ENCODE assay signal across 8 cellular contexts in the genomic region with DNA sequence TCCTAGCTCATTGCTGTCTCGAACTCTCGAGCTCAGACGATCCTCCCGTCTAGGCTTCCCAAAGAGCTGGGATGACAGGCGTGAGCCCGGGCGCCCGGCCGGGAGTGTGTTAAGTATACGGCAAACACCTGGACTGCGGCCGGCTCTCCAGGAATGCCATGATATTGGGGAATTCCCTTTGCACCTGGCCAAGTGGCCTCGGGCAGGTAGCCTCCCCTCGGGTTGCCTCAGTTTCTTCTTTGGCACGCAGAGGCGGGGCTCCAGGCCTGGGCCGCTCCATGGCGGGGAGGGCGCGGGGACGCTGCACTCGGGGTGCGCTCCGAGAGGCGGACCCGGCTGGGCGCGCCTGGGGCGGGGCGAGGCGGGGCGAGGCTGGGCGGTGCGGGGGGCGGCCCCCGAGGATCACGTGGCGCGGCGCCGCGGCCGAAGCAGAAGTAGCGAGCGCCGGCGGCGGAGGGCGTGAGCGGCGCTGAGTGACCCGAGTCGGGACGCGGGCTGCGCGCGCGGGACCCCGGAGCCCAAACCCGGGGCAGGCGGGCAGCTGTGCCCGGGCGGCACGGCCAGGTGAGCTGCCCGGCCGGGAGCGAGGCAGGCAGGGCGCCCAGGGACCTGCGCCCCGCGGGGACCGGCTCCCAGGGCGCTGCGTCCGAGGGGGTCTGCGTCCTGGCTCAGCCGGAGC. TPM values are rescaled to one million over a fixed set of nuclear protein-coding genes. Genes with fewer than 3 reads are reported as not detected.
DNase-seq lines count a peak whose midpoint lies in the region; ATAC-seq, FAIRE-seq and TF ChIP-seq lines count a peak whose summit lies in the region.

A gene (plus strand): TSS at position 431 of the 679 bp plus-strand sequence. CDS start 6,699 bp downstream, outside the sequence.

- no peaks in the 10 kb centered on the region for H3K36me3 Mint-ChIP-seq in CD4-positive, alpha-beta memory T cell
- H3K36me3 Mint-ChIP-seq in progenitor cell of endocrine pancreas (ENCODE audit: insufficient read depth), result no peaks in the 10 kb centered on the region

- TF ChIP-seq CTCF in RWPE1 (conservative IDR thresholded peaks at IDR 0.05; ENCODE audit: low read depth), result no peak
- TF ChIP-seq CTCF in progenitor cell of endocrine pancreas (IDR thresholded peaks at IDR 0.05; ENCODE audit: unreplicated experiment), result no peak

- peaks cover 7 to 18% (median 12%) of the 10 kb centered on the region in 4 donors for H3K4me1 Mint-ChIP-seq in CD4-positive, alpha-beta memory T cell
- peaks cover 15% of the 10 kb centered on the region for H3K4me1 Mint-ChIP-seq in progenitor cell of endocrine pancreas (ENCODE audit: low read depth)

- H3K4me3 ChIP-seq in CD4-positive, alpha-beta memory T cell (ENCODE audit: low read length in 2 of 2), result peak within 1 kb of the TSS; percentile 3 to 41

- CTCF ChIA-PET in CD4-positive, alpha-beta memory T cell (lab: Charles Lee; ENCODE audit: partially characterized antibody), result no interaction called here
- CTCF ChIA-PET in RWPE1 (lab: Yijun Ruan, JAX), result interaction anchor here (0.6 to 1.2 kb wide), 2 partner anchors 94 to 395 kb away, joined by 4 to 5 read pairs; no protein-coding TSS in a partner anchor

- DNase-seq in CD4-positive, alpha-beta memory T cell, result peak in 4 of 5 donors; percentile 32 to 56 (median 53)
- DNase-seq in RWPE1 (ENCODE audit: low spot score) (peak; percentile 82), activated gamma-delta T cell (lab: John Stamatoyannopoulos, UW) (peak; percentile 63), Right ventricle myocardium inferior (ENCODE audit: missing footprints) (peak; percentile 94), progenitor cell of endocrine pancreas (ENCODE audit: low spot score, unreplicated experiment) (peak; percentile 56), urothelium cell line (ENCODE audit: low spot score) (peak; percentile 91)

- no peaks in the 10 kb centered on the region for H3K36me3 ChIP-seq in CD4-positive, alpha-beta memory T cell (ENCODE audit: insufficient read depth, low read length)

- intact Hi-C loops in CD4-positive, alpha-beta memory T cell (cut with micrococcal nuclease), result no loop called here
- intact Hi-C loops in Right ventricle myocardium inferior (cut with DNase I), result loop anchor here (10.0 kb wide), 1 partner anchor 86 kb away; no protein-coding TSS in a partner anchor

- POLR2A ChIA-PET in CD4-positive, alpha-beta memory T cell (lab: Charles Lee; ENCODE audit: partially characterized antibody), result interaction anchor here (1.2 kb wide), 1 partner anchor 15 kb away, joined by 3 read pairs; no protein-coding TSS in a partner anchor
- POLR2A ChIA-PET in RWPE1 (lab: Yijun Ruan, JAX; ENCODE audit: low non-redundant PET), result no interaction called here

- peaks cover 27 to 29% of the 10 kb centered on the region in 2 donors for H3K27me3 Mint-ChIP-seq in CD4-positive, alpha-beta memory T cell
- peaks cover 53% of the 10 kb centered on the region for H3K27me3 Mint-ChIP-seq in progenitor cell of endocrine pancreas

- H3K9me3 Mint-ChIP-seq in CD4-positive, alpha-beta memory T cell, result peaks cover 0 to 2% (median 0%) of the 10 kb centered on the region in 8 donors
- H3K9me3 Mint-ChIP-seq in progenitor cell of endocrine pancreas (ENCODE audit: low read depth), result no peaks in the 10 kb centered on the region

- no peaks in the 10 kb centered on the region for H3K9me3 ChIP-seq in CD4-positive, alpha-beta memory T cell (ENCODE audit: control insufficient read depth in 1 of 2, low read length in 2 of 2)

- peaks cover 5% of the 10 kb centered on the region for H3K27me3 ChIP-seq in CD4-positive, alpha-beta memory T cell (ENCODE audit: insufficient read depth, low read length)

- H3K4me1 ChIP-seq in CD4-positive, alpha-beta memory T cell (ENCODE audit: insufficient read depth, low read length), result peaks cover 7% of the 10 kb centered on the region

- no peak for FAIRE-seq in urothelium cell line (lab: Jason Lieb, UNC)

- H3K4me3 Mint-ChIP-seq in CD4-positive, alpha-beta memory T cell, result peak within 1 kb of the TSS; percentile 77 to 91 (median 86)
- H3K4me3 Mint-ChIP-seq in progenitor cell of endocrine pancreas (ENCODE audit: low read depth), result peak within 1 kb of the TSS; percentile 81

- H3K27ac ChIP-seq in CD4-positive, alpha-beta memory T cell (ENCODE audit: low read depth, low read length), result no peak within 1 kb of the TSS
- H3K27ac ChIP-seq in RWPE1, result no peak within 1 kb of the TSS

- H3K27ac Mint-ChIP-seq in CD4-positive, alpha-beta memory T cell, result peak within 1 kb of the TSS in 3 of 7 donors; percentile 62 to 81 (median 75)
- no peak within 1 kb of the TSS for H3K27ac Mint-ChIP-seq in progenitor cell of endocrine pancreas

- peak; percentile 79 for ATAC-seq in GM19351 (IDR thresholded peaks at IDR 0.05; ENCODE audit: unreplicated experiment)
- peak; percentile 75 for ATAC-seq in HG03439 (IDR thresholded peaks at IDR 0.05; ENCODE audit: unreplicated experiment)
- ATAC-seq in Right ventricle myocardium inferior, result peak; percentile 95

RNA-seq across cellular contexts. Expression of the gene that starts here (rescaled TPM):
- total RNA-seq in CD4-positive, alpha-beta memory T cell, result 1 to 10 TPM; 2.3 to 2.4 TPM
- polyA plus RNA-seq in CD4-positive, alpha-beta memory T cell, result 1 to 10 TPM in 1 of 2 donors, under 1 TPM in 1; 0.63 to 1.8 TPM
- total RNA-seq in Right ventricle myocardium inferior (6.9 TPM), progenitor cell of endocrine pancreas (9.1 and 10.3 TPM in 2 replicates)
